ENCODE assay signal across 20 cellular contexts in the genomic region with DNA sequence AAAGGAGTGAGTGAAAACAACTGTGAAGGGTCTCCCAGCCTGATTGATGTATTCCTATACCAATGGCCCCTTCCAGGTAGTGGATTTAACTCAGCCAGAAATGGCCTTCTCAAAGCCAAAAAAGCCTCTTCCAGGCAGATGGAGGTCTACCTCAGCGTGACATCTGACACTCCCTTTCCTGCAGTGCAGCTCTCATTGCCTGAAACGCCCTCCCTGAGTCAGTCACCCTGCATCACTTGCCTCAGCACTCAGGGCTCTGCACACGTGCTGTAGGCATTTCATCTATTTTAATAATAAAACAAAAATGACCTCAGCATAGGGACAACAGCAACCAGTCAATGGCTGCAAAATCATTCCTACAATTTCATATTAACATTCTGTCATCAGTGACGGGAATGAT.
A peak's percentile ranks its signal among the peaks of the same experiment; 100 is the strongest.
DNase-seq lines count a peak whose midpoint lies in the region; ATAC-seq, FAIRE-seq and TF ChIP-seq lines count a peak whose summit lies in the region.
"Had no signal": no experiment of that assay in that cellular context is flagged by ENCODE, and none has a peak within 500 bp of the region (broad histone marks: within the 10 kb centered on the region; RNA-seq: fewer than 3 reads in every experiment).

No MANE protein-coding gene starts in this region.

- FAIRE-seq in bronchial epithelial cell (lab: Jason Lieb, UNC), result no peak
- FAIRE-seq: G401.6, GM12891, GM19239 had no signal

- TF ChIP-seq CTCF in bronchial epithelial cell (IDR thresholded peaks at IDR 0.05; ENCODE audit: insufficient read depth, low read length, severe bottlenecking), result no peak

- no CpG with 5 or more reads among the region's 4 CpGs for WGBS in trophoblast cell (ENCODE audit: extremely low coverage, insufficient coverage, insufficient read length)

- no peak overlapping the region for H2AFZ ChIP-seq in trophoblast cell (ENCODE audit: insufficient read depth, low read length, poor library complexity)
- H2AFZ ChIP-seq: GM23338 had no signal

- H3K4me1 ChIP-seq in trophoblast cell (ENCODE audit: control insufficient read depth in 1 of 2, insufficient read depth in 2 of 2, low read length in 2 of 2), result peaks cover 0 to 2% of the 10 kb centered on the region in 2 experiments
- H3K4me1 ChIP-seq: Caco-2 had no signal

- H4K12ac ChIP-seq in trophoblast cell (ENCODE audit: low read depth, low read length), result no peak overlapping the region

- no peak overlapping the region for H2BK12ac ChIP-seq in trophoblast cell (ENCODE audit: low read length)

- DNase-seq in DMS 273 (lab: John Stamatoyannopoulos, UW; ENCODE audit: unreplicated experiment), result peak; percentile 15
- no peak for DNase-seq in DMS 273 treated with DMSO at 0.1 percent for 48 hours (lab: John Stamatoyannopoulos, UW)
- DNase-seq in bronchial epithelial cell (ENCODE audit: low read depth), result peak; percentile 33
- no peak for DNase-seq in trophoblast cell
- DNase-seq in middle frontal gyrus (ENCODE audit: extremely low spot score, low spot score), result no peak
- no peak for DNase-seq in T-helper 17 cell
- DNase-seq: Caco-2; CD8-positive, alpha-beta memory T cell; DMS79 treated with DMSO at 0.1 percent for 48 hours; EL; H9; IMR-90; KBM-7 had no signal

- H3K27me3 ChIP-seq in bronchial epithelial cell (ENCODE audit: control insufficient read depth, insufficient read depth, low read length), result no peaks in the 10 kb centered on the region
- H3K27me3 ChIP-seq in trophoblast cell (ENCODE audit: insufficient read depth, low read length), result no peaks in the 10 kb centered on the region

- H3K9me3 ChIP-seq in trophoblast cell (ENCODE audit: insufficient read depth, low read depth, low read length) (no peaks in the 10 kb centered on the region), T-helper 17 cell (ENCODE audit: control insufficient read depth, low read length, poor library complexity, severe bottlenecking) (no peaks in the 10 kb centered on the region)
- H3K9me3 ChIP-seq: Caco-2 had no signal

- H3K14ac ChIP-seq in trophoblast cell (ENCODE audit: low read length), result no peak overlapping the region

- no peak overlapping the region for H3K18ac ChIP-seq in trophoblast cell (ENCODE audit: low read length)

- peaks cover 2% of the 10 kb centered on the region for H3K36me3 Mint-ChIP-seq in T-helper 17 cell (ENCODE audit: low read depth)
- H3K36me3 Mint-ChIP-seq: CD14-positive monocyte had no signal

- ATAC-seq in T-helper 17 cell (no peak), GM21526 (IDR thresholded peaks at IDR 0.05; ENCODE audit: low FRiP score, unreplicated experiment) (no peak)
- ATAC-seq: GM23338 had no signal

- H3K36me3 ChIP-seq in bronchial epithelial cell (ENCODE audit: control insufficient read depth, insufficient read depth, low read length) (no peaks in the 10 kb centered on the region), trophoblast cell (ENCODE audit: control insufficient read depth in 1 of 2, insufficient read depth in 2 of 2, low read length in 2 of 2) (no peaks in the 10 kb centered on the region)

- H2BK120ac ChIP-seq in trophoblast cell (ENCODE audit: insufficient read depth, low read length, poor library complexity), result no peak overlapping the region

- no peak overlapping the region for H3K23ac ChIP-seq in trophoblast cell (ENCODE audit: low read length)

- no peaks in the 10 kb centered on the region for H3K79me1 ChIP-seq in trophoblast cell (ENCODE audit: low read length)

- H3K27ac Mint-ChIP-seq in T-helper 17 cell, result no peak overlapping the region
- H3K27ac Mint-ChIP-seq: CD14-positive monocyte; CD8-positive, alpha-beta memory T cell; GM23338; H9 had no signal

- peak overlapping the region; percentile 27 for H3K9ac ChIP-seq in trophoblast cell (ENCODE audit: low read length)

- H3K4me2 ChIP-seq in trophoblast cell (ENCODE audit: low read length), result no peak overlapping the region
- H3K4me2 ChIP-seq: GM23338 had no signal

- no peak overlapping the region for H4K8ac ChIP-seq in trophoblast cell (ENCODE audit: low read depth, low read length)

- H3K4me3 Mint-ChIP-seq in T-helper 17 cell, result no peak overlapping the region
- H3K4me3 Mint-ChIP-seq: CD14-positive monocyte; CD8-positive, alpha-beta memory T cell; GM23338; H9 had no signal

- no peak overlapping the region for H3K4me3 ChIP-seq in bronchial epithelial cell (ENCODE audit: low read depth, low read length)
- H3K4me3 ChIP-seq in trophoblast cell (ENCODE audit: low read depth, low read length), result no peak overlapping the region
- H3K4me3 ChIP-seq: GM23338 had no signal

- H3K27ac ChIP-seq in trophoblast cell (ENCODE audit: low read depth, low read length), result no peak overlapping the region
- H3K27ac ChIP-seq: 22Rv1 had no signal

- H4K91ac ChIP-seq in trophoblast cell (ENCODE audit: low read depth, low read length), result no peak overlapping the region

- no peaks in the 10 kb centered on the region for H3K4me1 Mint-ChIP-seq in T-helper 17 cell
- H3K4me1 Mint-ChIP-seq: CD14-positive monocyte; CD8-positive, alpha-beta memory T cell; GM23338 had no signal

- H3K4ac ChIP-seq in trophoblast cell (ENCODE audit: low read depth, low read length), result no peak overlapping the region

- H3K79me2 ChIP-seq in trophoblast cell (ENCODE audit: control insufficient read depth, insufficient read depth, low read length, poor library complexity), result no peaks in the 10 kb centered on the region

- H3K27me3 Mint-ChIP-seq in T-helper 17 cell, result peaks cover 21% of the 10 kb centered on the region

- no peak overlapping the region for H2BK5ac ChIP-seq in trophoblast cell (ENCODE audit: low read depth, low read length, poor library complexity)

- no peak overlapping the region for H2AK5ac ChIP-seq in trophoblast cell (ENCODE audit: low read length)

Comparison
In these comparisons a context has a peak if more than half of its experiments do, and no peak if none do; other contexts are left out.
1. DNase-seq: peak in DMS 273 (single experiment) and bronchial epithelial cell (single experiment); none in DMS 273 treated with DMSO at 0.1 percent for 48 hours (single experiment), trophoblast cell (0 of 2), middle frontal gyrus (single experiment) and T-helper 17 cell (0 of 3).